10 cellular contexts compared by ENCODE assay signal in the genomic region with DNA sequence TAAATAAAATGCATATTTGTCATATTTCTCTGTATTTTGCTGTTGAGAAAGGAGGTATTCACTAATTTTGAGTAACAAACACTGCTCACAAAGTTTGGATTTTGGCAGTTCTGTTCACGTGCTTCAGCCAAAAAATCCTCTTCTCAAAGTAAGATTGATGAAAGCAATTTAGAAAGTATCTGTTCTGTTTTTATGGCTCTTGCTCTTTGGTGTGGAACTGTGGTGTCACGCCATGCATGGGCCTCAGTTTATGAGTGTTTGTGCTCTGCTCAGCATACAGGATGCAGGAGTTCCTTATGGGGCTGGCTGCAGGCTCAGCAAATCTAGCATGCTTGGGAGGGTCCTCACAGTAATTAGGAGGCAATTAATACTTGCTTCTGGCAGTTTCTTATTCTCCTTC.
DNase-seq lines count a peak whose midpoint lies in the region; ATAC-seq and TF ChIP-seq lines count a peak whose summit lies in the region.
"Had no signal": no experiment of that assay in that cellular context is flagged by ENCODE, and none has a peak within 500 bp of the region (broad histone marks: within the 10 kb centered on the region; RNA-seq: fewer than 3 reads in every experiment).

No MANE protein-coding gene starts in this region.

- H3K4me3 ChIP-seq in GM12864 (ENCODE audit: low read depth, low read length) = no peak overlapping the region; the same call in 1 of the 2 replicates
- H3K4me3 ChIP-seq: upper lobe of left lung had no signal

- TF ChIP-seq POLR2A in GM19099 (IDR thresholded peaks at IDR 0.05; ENCODE audit: extremely low read depth, insufficient read length, low read depth) = peak; percentile 53

- peak; percentile 36 for ATAC-seq in HG03095 (IDR thresholded peaks at IDR 0.05; ENCODE audit: unreplicated experiment)

- no peak for TF ChIP-seq CTCF in GM12864 (IDR thresholded peaks at IDR 0.05; ENCODE audit: low read depth, low read length, missing control alignments)

- DNase-seq in GM12864 (ENCODE audit: low read depth) (peak; percentile 81), NCI-H345 treated with DMSO at 0.1 percent for 48 hours (lab: John Stamatoyannopoulos, UW; ENCODE audit: unreplicated experiment) (no peak), AG20443 (ENCODE audit: low spot score) (no peak), DMS 273 (lab: John Stamatoyannopoulos, UW; ENCODE audit: unreplicated experiment) (no peak), NK-92 (lab: John Stamatoyannopoulos, UW; ENCODE audit: unreplicated experiment) (no peak)
- peak; percentile 17 for DNase-seq in activated naive CD4-positive, alpha-beta T cell treated with anti-CD3 and anti-CD28 coated beads, Interleukin-2, amount 50 U/mL, for 16 hours
- DNase-seq: aorta, upper lobe of left lung had no signal

Comparison
In these comparisons a context has a peak if more than half of its experiments do, and no peak if none do; other contexts are left out.
1. DNase-seq: peak in GM12864 (single experiment) and activated naive CD4-positive, alpha-beta T cell treated with anti-CD3 and anti-CD28 coated beads, Interleukin-2, amount 50 U/mL, for 16 hours (single experiment); none in NCI-H345 treated with DMSO at 0.1 percent for 48 hours (single experiment), AG20443 (single experiment), DMS 273 (single experiment) and NK-92 (single experiment).